ENCODE assay signal across 10 cellular contexts in genomic region chr17:75352079-75352569, GRCh38. TPM values are rescaled to one million over a fixed set of nuclear protein-coding genes. Genes with fewer than 3 reads are reported as not detected.
DNase-seq lines count a peak whose midpoint lies in the region; ATAC-seq and TF ChIP-seq lines count a peak whose summit lies in the region.
"Had no signal": no experiment of that assay in that cellular context is flagged by ENCODE, and none has a peak within 500 bp of the region (broad histone marks: within the 10 kb centered on the region; RNA-seq: fewer than 3 reads in every experiment).

No MANE protein-coding gene starts in this region.

- H3K9me2 ChIP-seq in PC-3 (replicated peaks; ENCODE audit: low read length), result no peaks in the 10 kb centered on the region

- H3K36me3 ChIP-seq in BLaER1 (peaks cover 50% of the 10 kb centered on the region), brain microvascular endothelial cell (replicated peaks) (no peaks in the 10 kb centered on the region), PC-3 (ENCODE audit: low read depth, low read length) (no peaks in the 10 kb centered on the region)
- H3K36me3 ChIP-seq: heart left ventricle had no signal

- H3K36me3 Mint-ChIP-seq in WTC11, result peaks cover 8% of the 10 kb centered on the region

- peaks cover 53% of the 10 kb centered on the region for H3K4me1 Mint-ChIP-seq in WTC11

- TF ChIP-seq CTCF in WTC11 (IDR thresholded peaks at IDR 0.05) (no peak), brain microvascular endothelial cell (IDR thresholded peaks at IDR 0.05; ENCODE audit: low read depth, low read length, missing control alignments) (no peak), PC-3 (conservative IDR thresholded peaks at IDR 0.05; ENCODE audit: low read depth, low read length) (no peak)

- POLR2A ChIA-PET in WTC11 (lab: Charles Lee) (interaction anchor here (0.9 to 1.1 kb wide), 3 partner anchors 10 to 43 kb away, joined by 3 to 9 read pairs (median 3); no protein-coding TSS in a partner anchor), PC-3 (lab: Charles Lee; ENCODE audit: unreplicated experiment) (no interaction called here)

- peaks cover 38% of the 10 kb centered on the region for H3K9me3 ChIP-seq in BLaER1
- no peaks in the 10 kb centered on the region for H3K9me3 ChIP-seq in PC-3 (ENCODE audit: low read length)
- H3K9me3 ChIP-seq: heart left ventricle had no signal

- BruUV-seq in PC-3 (replicated peaks; lab: Mats Ljungman, UMichigan), result no TSS peak

- CTCF ChIA-PET in WTC11 (lab: Charles Lee) (interaction anchor here (0.5 to 1.8 kb wide), 9 partner anchors 11 to 249 kb away, joined by 3 to 10 read pairs (median 3); partner anchors contain the start of genes MIF4GD and SLC25A19), PC-3 (lab: Charles Lee) (interaction anchor here (0.6 kb wide), 1 partner anchor 63 kb away, joined by 5 read pairs; the partner anchor contains the start of gene SLC25A19)

- DNase-seq in WTC11 (ENCODE audit: low spot score) (peak; percentile 66), medulla oblongata (ENCODE audit: extremely low spot score) (peak; percentile 47), brain microvascular endothelial cell (no peak), GM03348 (ENCODE audit: low spot score) (no peak), PC-3 (no peak)
- DNase-seq: heart left ventricle, NCI-H345 had no signal

- H3K4me1 ChIP-seq in BLaER1 (peaks cover 55% of the 10 kb centered on the region), PC-3 (ENCODE audit: insufficient read depth, low read length) (no peaks in the 10 kb centered on the region)

- H4K20me1 ChIP-seq in BLaER1 (peaks cover 85% of the 10 kb centered on the region), PC-3 (ENCODE audit: low read length) (peaks cover 25% of the 10 kb centered on the region; the same call in 1 of the 2 replicates)

- H3K27ac Mint-ChIP-seq in WTC11, result peak overlapping the region; percentile 97

- H3F3A ChIP-seq in PC-3 (ENCODE audit: low read length, unreplicated experiment), result no peaks in the 10 kb centered on the region

- no peaks in the 10 kb centered on the region for H3K27me3 ChIP-seq in BLaER1
- H3K27me3 ChIP-seq in brain microvascular endothelial cell (replicated peaks), result no peaks in the 10 kb centered on the region
- H3K27me3 ChIP-seq in PC-3 (ENCODE audit: low read length), result no peaks in the 10 kb centered on the region
- H3K27me3 ChIP-seq: heart left ventricle had no signal

- peaks cover 91% of the 10 kb centered on the region for H3K79me2 ChIP-seq in PC-3 (ENCODE audit: low read length)

- in situ Hi-C loops in brain microvascular endothelial cell (cut with HindIII; ENCODE audit: low pct_ligation_motif_present, low sequenced_read_pairs), result no loop called here

- H3K4me3 Mint-ChIP-seq in WTC11, result peak overlapping the region; percentile 10; the same call in 1 of the 2 replicates

- peaks cover 8% of the 10 kb centered on the region for H3K9me3 Mint-ChIP-seq in WTC11

- peak overlapping the region; percentile 44 for H3K4me2 ChIP-seq in BLaER1
- no peak overlapping the region for H3K4me2 ChIP-seq in PC-3 (ENCODE audit: low read length)

- no peak overlapping the region for H3K9ac ChIP-seq in BLaER1
- no peak overlapping the region for H3K9ac ChIP-seq in PC-3 (ENCODE audit: low read length)

- no peak overlapping the region for H3K4me3 ChIP-seq in BLaER1
- no peak overlapping the region for H3K4me3 ChIP-seq in brain microvascular endothelial cell (ENCODE audit: low read depth, low read length)
- no peak overlapping the region for H3K4me3 ChIP-seq in PC-3 (ENCODE audit: low read length)
- H3K4me3 ChIP-seq: heart left ventricle had no signal

- H3K27me3 Mint-ChIP-seq in WTC11 (ENCODE audit: low read depth), result no peaks in the 10 kb centered on the region

- H3K27ac ChIP-seq in BLaER1 (peak overlapping the region; percentile 37; the same call in 1 of the 2 replicates), brain microvascular endothelial cell (no peak overlapping the region), PC-3 (ENCODE audit: low read length) (no peak overlapping the region)

- no peak overlapping the region for H2AFZ ChIP-seq in PC-3 (ENCODE audit: low read length)

- peak; percentile 60 for ATAC-seq in HG03354 (IDR thresholded peaks at IDR 0.05; ENCODE audit: poor library complexity, severe bottlenecking, unreplicated experiment)
- ATAC-seq in WTC11, result peak; percentile 94
- ATAC-seq in GM21737 (IDR thresholded peaks at IDR 0.05; ENCODE audit: unreplicated experiment), result no peak
- no peak for ATAC-seq in PC-3
- ATAC-seq: heart left ventricle had no signal

- intact Hi-C loops in PC-3 (cut with micrococcal nuclease), result no loop called here

TF ChIP-seq in WTC11, 78 proteins besides CTCF, POLR2A, EP300 and RAD21:
- TF ChIP-seq ZNF281 (CRISPR knock-in tag; IDR thresholded peaks at IDR 0.05) (peak; percentile 31; the same call in 1 of the 2 replicates), SOX15 (CRISPR knock-in tag; IDR thresholded peaks at IDR 0.05) (no peak), IRF2 (CRISPR knock-in tag; IDR thresholded peaks at IDR 0.05; ENCODE audit: borderline replicate concordance, low read depth) (no peak)

RNA-seq across cellular contexts. Expression of gene GRB2, which starts 53.4 kb away (rescaled TPM):
- 82.9 to 93.3 TPM (median 92.6 TPM) in 3 replicates for total RNA-seq in WTC11 (2021)
- total RNA-seq in PC-3 (2014; rRNA removed), result 224 and 282 TPM in 2 replicates

Comparison
In these comparisons a context has a peak if more than half of its experiments do, and no peak if none do; other contexts are left out.
1. ATAC-seq: peak in HG03354 (single experiment) and WTC11 (single experiment); none in GM21737 (single experiment) and PC-3 (single experiment).
2. DNase-seq: peak in WTC11 (single experiment) and medulla oblongata (single experiment); none in brain microvascular endothelial cell (single experiment), GM03348 (single experiment) and PC-3 (single experiment).